In the genomic region with DNA sequence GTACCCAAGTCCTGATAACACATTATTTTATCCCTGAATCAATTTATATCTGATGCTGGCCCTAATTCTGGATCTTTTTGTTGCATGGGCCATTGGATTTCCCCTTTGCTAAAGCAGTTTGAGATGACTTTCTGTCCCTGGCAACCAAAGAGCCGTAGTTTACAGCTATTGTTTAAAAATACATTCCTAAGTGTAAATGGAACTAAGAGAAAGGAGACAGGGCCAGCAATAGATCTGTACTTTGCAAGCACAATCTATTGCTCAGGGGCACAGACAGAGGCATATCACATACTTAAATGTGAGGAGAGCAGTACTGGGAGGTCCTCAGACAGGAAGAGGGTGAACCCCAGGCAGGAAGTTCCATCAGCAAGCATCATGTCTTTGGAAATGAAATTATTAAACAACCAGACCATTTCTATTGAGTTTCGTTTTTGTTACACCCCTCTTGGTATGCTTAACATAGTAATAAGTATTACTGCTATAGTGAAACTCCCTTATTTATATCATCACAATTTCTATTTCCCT, we compare ENCODE assay signal across 15 cellular contexts.
A peak's percentile ranks its signal among the peaks of the same experiment; 100 is the strongest.
DNase-seq lines count a peak whose midpoint lies in the region; ATAC-seq and TF ChIP-seq lines count a peak whose summit lies in the region.
"Had no signal": no experiment of that assay in that cellular context is flagged by ENCODE, and none has a peak within 500 bp of the region (broad histone marks: within the 10 kb centered on the region; RNA-seq: fewer than 3 reads in every experiment).

No MANE protein-coding gene starts in this region.

- 32 to 38% (median 33%) methylated on average over 2 of the region's 2 CpGs for WGBS in psoas muscle, 3 donors

- H3K9ac ChIP-seq in BLaER1 treated with 17β-estradiol and CSF1 and Interleukin-3, amounts not matched to agents 10 nM and 100 nM = 0 out of 22 replicates have a peak overlapping the region, but pooled peaks of 2 of the 11 experiments have one; percentile 0 to 3

- H3K27me3 ChIP-seq in BLaER1 treated with 17β-estradiol and CSF1 and Interleukin-3, amounts not matched to agents 10 nM and 100 nM = no peaks in the 10 kb centered on the region
- H3K27me3 ChIP-seq in Peyer's patch = no peaks in the 10 kb centered on the region
- no peaks in the 10 kb centered on the region for H3K27me3 ChIP-seq in left ventricle myocardium inferior (ENCODE audit: low read depth)
- no peaks in the 10 kb centered on the region for H3K27me3 ChIP-seq in psoas muscle (ENCODE audit: insufficient read depth in 3 of 3, low read length in 2 of 3)
- no peaks in the 10 kb centered on the region for H3K27me3 ChIP-seq in effector memory CD4-positive, alpha-beta T cell (replicated peaks; ENCODE audit: control insufficient read depth, insufficient read depth, low read length, poor library complexity, severe bottlenecking)
- H3K27me3 ChIP-seq: MG63 had no signal

- no peak for DNase-seq in Peyer's patch
- DNase-seq in left ventricle myocardium inferior = no peak
- DNase-seq in psoas muscle = no peak
- DNase-seq in NCI-H1436 treated with DMSO at 0.1 percent for 48 hours (lab: John Stamatoyannopoulos, UW) = no peak
- DNase-seq in H4 (ENCODE audit: low spot score) = no peak
- DNase-seq in effector memory CD4-positive, alpha-beta T cell = no peak
- DNase-seq: activated CD8-positive, alpha-beta memory T cell treated with anti-CD3 and anti-CD28 coated beads, Interleukin-2, amount 50 U/mL, for 48 hours; AML-193; erythroblast; MG63; NCI-H2227 treated with DMSO at 0.1 percent for 48 hours; posterior cingulate gyrus had no signal

- ATAC-seq in psoas muscle (no peak), GM18858 (IDR thresholded peaks at IDR 0.05; ENCODE audit: unreplicated experiment) (no peak)
- ATAC-seq: Panc1 had no signal

- H3K4me1 ChIP-seq in BLaER1 treated with 17β-estradiol and CSF1 and Interleukin-3, amounts not matched to agents 10 nM and 100 nM = peaks cover 83 to 100% (median 95%) of the 10 kb centered on the region in 10 experiments
- H3K4me1 ChIP-seq in Peyer's patch = peaks cover 0 to 30% (median 0%) of the 10 kb centered on the region in 4 donors
- peaks cover 76% of the 10 kb centered on the region for H3K4me1 ChIP-seq in left ventricle myocardium inferior
- peaks cover 27% of the 10 kb centered on the region for H3K4me1 ChIP-seq in psoas muscle
- no peaks in the 10 kb centered on the region for H3K4me1 ChIP-seq in effector memory CD4-positive, alpha-beta T cell (ENCODE audit: control insufficient read depth, insufficient read depth, low read length, poor library complexity, severe bottlenecking)

- no peak overlapping the region for H3K4me3 ChIP-seq in BLaER1 treated with 17β-estradiol and CSF1 and Interleukin-3, amounts not matched to agents 10 nM and 100 nM
- H3K4me3 ChIP-seq in Peyer's patch (no peak overlapping the region), left ventricle myocardium inferior (no peak overlapping the region), psoas muscle (no peak overlapping the region)
- no peak overlapping the region for H3K4me3 ChIP-seq in effector memory CD4-positive, alpha-beta T cell (ENCODE audit: insufficient read depth, low read depth, low read length, poor library complexity, severe bottlenecking)
- H3K4me3 ChIP-seq: MG63 had no signal

- TF ChIP-seq CTCF in Peyer's patch (IDR thresholded peaks at IDR 0.05) = no peak
- no peak for TF ChIP-seq CTCF in left ventricle myocardium inferior (IDR thresholded peaks at IDR 0.05; ENCODE audit: borderline replicate concordance)
- no peak for TF ChIP-seq CTCF in psoas muscle (IDR thresholded peaks at IDR 0.05)

- no peak for TF ChIP-seq POLR2A in Peyer's patch (IDR thresholded peaks at IDR 0.05)

- peak overlapping the region in 10 of 11 experiments; percentile 15 to 55 (median 34); a peak in 14 of 22 replicates for H3K27ac ChIP-seq in BLaER1 treated with 17β-estradiol and CSF1 and Interleukin-3, amounts not matched to agents 10 nM and 100 nM
- peak overlapping the region in 3 of 4 donors; percentile 33 to 65 (median 40) for H3K27ac ChIP-seq in Peyer's patch
- H3K27ac ChIP-seq in left ventricle myocardium inferior (replicated peaks) = peak overlapping the region; percentile 79
- H3K27ac ChIP-seq in psoas muscle = peak overlapping the region; percentile 51
- no peak overlapping the region for H3K27ac ChIP-seq in effector memory CD4-positive, alpha-beta T cell (ENCODE audit: insufficient read depth, low read length, poor library complexity, severe bottlenecking)

- H4K20me1 ChIP-seq in BLaER1 treated with 17β-estradiol and CSF1 and Interleukin-3, amounts not matched to agents 10 nM and 100 nM = no peaks in the 10 kb centered on the region

- intact Hi-C loops in left ventricle myocardium inferior (cut with micrococcal nuclease) = no loop called here
- intact Hi-C loops in psoas muscle (cut with DNase I) = loop anchor here in 1 of 2 donors (5.0 kb wide), 1 partner anchor 34 kb away; no protein-coding TSS in a partner anchor

- no peaks in the 10 kb centered on the region; a peak in 1 of 22 replicates for H3K36me3 ChIP-seq in BLaER1 treated with 17β-estradiol and CSF1 and Interleukin-3, amounts not matched to agents 10 nM and 100 nM
- H3K36me3 ChIP-seq in Peyer's patch = no peaks in the 10 kb centered on the region
- no peaks in the 10 kb centered on the region for H3K36me3 ChIP-seq in left ventricle myocardium inferior
- no peaks in the 10 kb centered on the region for H3K36me3 ChIP-seq in psoas muscle (ENCODE audit: insufficient read depth in 1 of 2, low read depth in 1 of 2)
- H3K36me3 ChIP-seq in effector memory CD4-positive, alpha-beta T cell (ENCODE audit: control insufficient read depth, insufficient read depth, low read length) = no peaks in the 10 kb centered on the region
- H3K36me3 ChIP-seq: MG63 had no signal

- H3K4me2 ChIP-seq in BLaER1 treated with 17β-estradiol and CSF1 and Interleukin-3, amounts not matched to agents 10 nM and 100 nM = peak overlapping the region; percentile 44 to 87 (median 75)

- peaks cover 0 to 41% (median 12%) of the 10 kb centered on the region in 11 experiments; a peak in 10 of 22 replicates for H3K9me3 ChIP-seq in BLaER1 treated with 17β-estradiol and CSF1 and Interleukin-3, amounts not matched to agents 10 nM and 100 nM (replicated peaks in 1 of 11)
- no peaks in the 10 kb centered on the region for H3K9me3 ChIP-seq in Peyer's patch
- H3K9me3 ChIP-seq in left ventricle myocardium inferior (replicated peaks) = no peaks in the 10 kb centered on the region
- no peaks in the 10 kb centered on the region for H3K9me3 ChIP-seq in psoas muscle
- H3K9me3 ChIP-seq in effector memory CD4-positive, alpha-beta T cell (ENCODE audit: control insufficient read depth, low read length) = no peaks in the 10 kb centered on the region
- H3K9me3 ChIP-seq: MG63 had no signal
